10 cellular contexts compared by ENCODE assay signal in the genomic region with DNA sequence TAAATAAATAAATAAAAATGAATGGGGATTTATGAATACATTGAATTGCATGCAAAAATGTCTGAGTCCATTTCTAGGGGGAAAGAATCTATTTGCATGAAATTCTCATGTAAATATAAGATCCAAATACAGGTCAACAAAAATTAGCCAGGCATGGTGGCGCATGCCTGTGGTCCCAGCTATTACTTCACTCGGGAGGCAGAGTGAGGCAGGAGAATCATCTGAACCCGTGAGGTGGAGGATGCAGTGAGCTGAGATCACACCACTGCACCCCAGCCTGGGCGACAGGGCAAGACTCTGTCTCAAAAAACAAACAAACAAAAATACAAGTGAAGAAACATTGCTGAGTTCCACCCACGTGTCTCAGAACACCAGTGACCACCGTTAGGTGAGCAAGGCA. TPM values are rescaled to one million over a fixed set of nuclear protein-coding genes. Genes with fewer than 3 reads are reported as not detected.
DNase-seq lines count a peak whose midpoint lies in the region; ATAC-seq and TF ChIP-seq lines count a peak whose summit lies in the region.
"Had no signal": no experiment of that assay in that cellular context is flagged by ENCODE, and none has a peak within 500 bp of the region (broad histone marks: within the 10 kb centered on the region; RNA-seq: fewer than 3 reads in every experiment).

No MANE protein-coding gene starts in this region.

- no peak overlapping the region for H4K12ac ChIP-seq in trophoblast cell (ENCODE audit: low read depth, low read length)

- no peak overlapping the region for H2AK5ac ChIP-seq in trophoblast cell (ENCODE audit: low read length)

- no peak for ATAC-seq in DND-41 (ENCODE audit: insufficient read depth, low read depth)
- ATAC-seq in naive thymus-derived CD8-positive, alpha-beta T cell: no peak

- H3K4me2 ChIP-seq in DND-41 (ENCODE audit: insufficient read depth, low read length): no peak overlapping the region
- no peak overlapping the region for H3K4me2 ChIP-seq in trophoblast cell (ENCODE audit: low read length)

- H2BK5ac ChIP-seq in trophoblast cell (ENCODE audit: low read depth, low read length, poor library complexity): no peak overlapping the region

- peaks cover 77% of the 10 kb centered on the region for H4K20me1 ChIP-seq in DND-41 (ENCODE audit: insufficient read depth, low read length)

- H3K79me2 ChIP-seq in DND-41 (ENCODE audit: insufficient read depth, low read length) (peaks cover 96% of the 10 kb centered on the region), trophoblast cell (ENCODE audit: control insufficient read depth, insufficient read depth, low read length, poor library complexity) (peaks cover 44% of the 10 kb centered on the region)

- H4K91ac ChIP-seq in trophoblast cell (ENCODE audit: low read depth, low read length): no peak overlapping the region

- H3K27ac ChIP-seq in DND-41 (ENCODE audit: low read length): 0 out of 2 replicates have a peak overlapping the region, but pooled peaks have one; percentile 11
- no peak overlapping the region for H3K27ac ChIP-seq in trophoblast cell (ENCODE audit: low read depth, low read length)
- no peak overlapping the region for H3K27ac ChIP-seq in substantia nigra (ENCODE audit: low read depth, low read length, poor library complexity, severe bottlenecking)

- H3K4me1 Mint-ChIP-seq in dendritic cell treated with granulocyte-macrophage colony-stimulating factor and Interleukin-4, amounts not matched to agents 40 ng/mL and 50 ng/mL, for 4 days (ENCODE audit: low read depth): peaks cover 90% of the 10 kb centered on the region
- peaks cover 33 to 84% (median 67%) of the 10 kb centered on the region in 4 donors for H3K4me1 Mint-ChIP-seq in naive thymus-derived CD8-positive, alpha-beta T cell

- no peak overlapping the region for H2BK120ac ChIP-seq in trophoblast cell (ENCODE audit: insufficient read depth, low read length, poor library complexity)

- H3K9me3 ChIP-seq in DND-41 (ENCODE audit: insufficient read depth, low read length, severe bottlenecking) (no peaks in the 10 kb centered on the region), trophoblast cell (ENCODE audit: insufficient read depth, low read depth, low read length) (no peaks in the 10 kb centered on the region)

- POLR2A ChIA-PET in naive thymus-derived CD8-positive, alpha-beta T cell (lab: Charles Lee): no interaction called here

- H3K4me3 Mint-ChIP-seq in dendritic cell treated with granulocyte-macrophage colony-stimulating factor and Interleukin-4, amounts not matched to agents 40 ng/mL and 50 ng/mL, for 4 days: no peak overlapping the region
- peak overlapping the region in 3 of 10 donors; percentile 20 to 35 (median 33) for H3K4me3 Mint-ChIP-seq in naive thymus-derived CD8-positive, alpha-beta T cell

- H3K79me1 ChIP-seq in trophoblast cell (ENCODE audit: low read length): peaks cover 15% of the 10 kb centered on the region

- H3K23ac ChIP-seq in trophoblast cell (ENCODE audit: low read length): no peak overlapping the region

- peak overlapping the region; percentile 13 for H3K4ac ChIP-seq in trophoblast cell (ENCODE audit: low read depth, low read length)

- H3K36me3 ChIP-seq in DND-41 (ENCODE audit: insufficient read depth, low read length) (peaks cover 15% of the 10 kb centered on the region), trophoblast cell (ENCODE audit: control insufficient read depth in 1 of 2, insufficient read depth in 2 of 2, low read length in 2 of 2) (peaks cover 0 to 12% of the 10 kb centered on the region in 2 experiments)

- H3K27ac Mint-ChIP-seq in dendritic cell treated with granulocyte-macrophage colony-stimulating factor and Interleukin-4, amounts not matched to agents 40 ng/mL and 50 ng/mL, for 4 days: peak overlapping the region; percentile 97
- H3K27ac Mint-ChIP-seq in naive thymus-derived CD8-positive, alpha-beta T cell: peak overlapping the region in 4 of 10 donors; percentile 56 to 70 (median 69)

- H3K9me3 Mint-ChIP-seq in dendritic cell treated with granulocyte-macrophage colony-stimulating factor and Interleukin-4, amounts not matched to agents 40 ng/mL and 50 ng/mL, for 4 days: no peaks in the 10 kb centered on the region
- no peaks in the 10 kb centered on the region for H3K9me3 Mint-ChIP-seq in naive thymus-derived CD8-positive, alpha-beta T cell

- H4K8ac ChIP-seq in trophoblast cell (ENCODE audit: low read depth, low read length): no peak overlapping the region

- H3K18ac ChIP-seq in trophoblast cell (ENCODE audit: low read length): no peak overlapping the region

- H2AFZ ChIP-seq in DND-41 (ENCODE audit: low read depth, low read length): no peak overlapping the region
- H2AFZ ChIP-seq in trophoblast cell (ENCODE audit: insufficient read depth, low read length, poor library complexity): no peak overlapping the region

- DNase-seq in DND-41 (no peak), M059J (ENCODE audit: low read depth) (peak; percentile 46), trophoblast cell (no peak), CD1c-positive myeloid dendritic cell (ENCODE audit: extremely low spot score) (no peak), substantia nigra (lab: John Stamatoyannopoulos, UW) (no peak), NCI-H1930 (lab: John Stamatoyannopoulos, UW) (no peak)
- no peak for DNase-seq in naive thymus-derived CD8-positive, alpha-beta T cell
- DNase-seq: activated CD4-positive, alpha-beta T cell treated with anti-CD3 and anti-CD28 coated beads, Interleukin-2, amount 50 U/mL, for 4 hours; NCI-H446 had no signal

- H3K4me3 ChIP-seq in DND-41 (ENCODE audit: low read depth in 1 of 2, low read length in 2 of 2) (no peak overlapping the region), trophoblast cell (ENCODE audit: low read depth, low read length) (no peak overlapping the region)

- no peaks in the 10 kb centered on the region for H3K36me3 Mint-ChIP-seq in dendritic cell treated with granulocyte-macrophage colony-stimulating factor and Interleukin-4, amounts not matched to agents 40 ng/mL and 50 ng/mL, for 4 days (ENCODE audit: low read depth)
- H3K36me3 Mint-ChIP-seq in naive thymus-derived CD8-positive, alpha-beta T cell: peaks cover 0 to 16% (median 13%) of the 10 kb centered on the region in 3 donors

- no peak for TF ChIP-seq CTCF in DND-41 (IDR thresholded peaks at IDR 0.05; ENCODE audit: borderline replicate concordance, extremely low read depth, low read length, poor library complexity, severe bottlenecking)

- no peaks in the 10 kb centered on the region; the same call in 1 of the 2 replicates for H3K4me1 ChIP-seq in DND-41 (ENCODE audit: insufficient read depth, low read length)
- H3K4me1 ChIP-seq in trophoblast cell (ENCODE audit: control insufficient read depth in 1 of 2, insufficient read depth in 2 of 2, low read length in 2 of 2): peaks cover 27 to 45% of the 10 kb centered on the region in 2 experiments

- no peaks in the 10 kb centered on the region for H3K27me3 Mint-ChIP-seq in dendritic cell treated with granulocyte-macrophage colony-stimulating factor and Interleukin-4, amounts not matched to agents 40 ng/mL and 50 ng/mL, for 4 days
- H3K27me3 Mint-ChIP-seq in naive thymus-derived CD8-positive, alpha-beta T cell: no peaks in the 10 kb centered on the region

- no peak overlapping the region for H2BK12ac ChIP-seq in trophoblast cell (ENCODE audit: low read length)

- intact Hi-C loops in dendritic cell treated with granulocyte-macrophage colony-stimulating factor and Interleukin-4, amounts not matched to agents 40 ng/mL and 50 ng/mL, for 4 days (cut with micrococcal nuclease): loop anchor here (10.0 kb wide), 1 partner anchor 87 kb away; the partner anchor contains the start of gene TTLL1

- H3K9ac ChIP-seq in DND-41 (ENCODE audit: low read depth, low read length) (no peak overlapping the region), trophoblast cell (ENCODE audit: low read length) (no peak overlapping the region)

- no CpG with 5 or more reads among the region's 6 CpGs for WGBS in trophoblast cell (ENCODE audit: extremely low coverage, insufficient coverage, insufficient read length)

- H3K27me3 ChIP-seq in DND-41 (ENCODE audit: insufficient read depth, low read length, poor library complexity): no peaks in the 10 kb centered on the region
- no peaks in the 10 kb centered on the region for H3K27me3 ChIP-seq in trophoblast cell (ENCODE audit: insufficient read depth, low read length)

- H3K14ac ChIP-seq in trophoblast cell (ENCODE audit: low read length): no peak overlapping the region

RNA-seq across cellular contexts. Expression of gene PACSIN2, which starts 17.4 kb away (rescaled TPM):
- 31.0 and 51.0 TPM in 2 replicates for total RNA-seq in M059J (2014; rRNA removed; shearing (Covaris generic))
- polyA plus RNA-seq in trophoblast cell (2013): 89.1 and 90.0 TPM in 2 replicates
- 10 to 100 TPM; 37.6 to 44.9 TPM for total RNA-seq in naive thymus-derived CD8-positive, alpha-beta T cell
- 10 to 100 TPM; 21.9 to 27.8 (median 23.8) TPM for polyA plus RNA-seq in naive thymus-derived CD8-positive, alpha-beta T cell
